ENCODE assay signal across 22 cellular contexts in the genomic region with DNA sequence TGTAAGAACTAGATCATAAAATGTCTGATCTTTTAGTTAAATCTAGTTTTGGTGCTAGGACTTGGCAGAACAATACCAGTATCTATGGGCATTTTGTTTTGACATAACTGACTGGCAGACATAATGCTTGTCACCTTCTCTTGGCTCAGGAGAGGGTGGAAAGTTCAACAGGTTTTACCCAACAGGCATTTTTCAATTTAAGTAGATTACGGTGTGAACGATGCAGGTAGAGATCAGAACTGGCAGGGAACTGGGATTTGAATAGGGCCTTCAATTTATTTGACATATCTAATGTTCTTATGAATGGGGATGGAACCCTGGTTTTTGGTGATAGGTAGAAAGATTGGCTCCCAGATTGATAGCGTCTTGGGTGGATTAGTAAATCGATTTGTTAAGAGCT.
DNase-seq lines count a peak whose midpoint lies in the region; ATAC-seq and TF ChIP-seq lines count a peak whose summit lies in the region.
"Had no signal": no experiment of that assay in that cellular context is flagged by ENCODE, and none has a peak within 500 bp of the region (broad histone marks: within the 10 kb centered on the region; RNA-seq: fewer than 3 reads in every experiment).

No MANE protein-coding gene starts in this region.

- peaks cover 3% of the 10 kb centered on the region for H3K27me3 Mint-ChIP-seq in endothelial cell (ENCODE audit: unreplicated experiment)
- H3K27me3 Mint-ChIP-seq in effector memory CD8-positive, alpha-beta T cell = no peaks in the 10 kb centered on the region
- H3K27me3 Mint-ChIP-seq: CD4-positive, alpha-beta memory T cell; CD4-positive, CD25-positive, alpha-beta regulatory T cell had no signal

- no peak overlapping the region for H3K4me3 ChIP-seq in HEK293 (ENCODE audit: low read depth, low read length)
- H3K4me3 ChIP-seq: BLaER1 had no signal

- POLR2A ChIA-PET in HEK293 (lab: Yijun Ruan, JAX) = no interaction called here

- no peak for TF ChIP-seq CTCF in HEK293 (tag by site-specific recombination; IDR thresholded peaks at IDR 0.05)
- TF ChIP-seq CTCF in endothelial cell (IDR thresholded peaks at IDR 0.05; ENCODE audit: unreplicated experiment) = no peak

- no peaks in the 10 kb centered on the region for H3K36me3 ChIP-seq in HEK293 (ENCODE audit: control insufficient read depth in 2 of 2, insufficient read depth in 1 of 2, low read length in 2 of 2)
- H3K36me3 ChIP-seq: BE2C, BLaER1 had no signal

- no peaks in the 10 kb centered on the region for H3K4me1 ChIP-seq in HEK293 (ENCODE audit: control insufficient read depth, insufficient read depth, low read length)
- H3K4me1 ChIP-seq: BE2C, BLaER1 had no signal

- CTCF ChIA-PET in HEK293 (lab: Yijun Ruan, JAX) = interaction anchor here (0.5 kb wide), 1 partner anchor 166 kb away, joined by 3 read pairs; no protein-coding TSS in a partner anchor

- H3K9me3 ChIP-seq in HEK293 (ENCODE audit: control insufficient read depth, insufficient read depth, low read depth, low read length) = no peaks in the 10 kb centered on the region
- H3K9me3 ChIP-seq: BE2C, BLaER1 had no signal

- peaks cover 29% of the 10 kb centered on the region for H3K4me1 Mint-ChIP-seq in endothelial cell (ENCODE audit: unreplicated experiment)
- no peaks in the 10 kb centered on the region for H3K4me1 Mint-ChIP-seq in effector memory CD8-positive, alpha-beta T cell (ENCODE audit: low read depth in 2 of 2)
- H3K4me1 Mint-ChIP-seq: CD14-positive monocyte; CD4-positive, alpha-beta memory T cell; CD4-positive, CD25-positive, alpha-beta regulatory T cell; CD8-positive, alpha-beta memory T cell had no signal

- no peaks in the 10 kb centered on the region for H3K9me3 Mint-ChIP-seq in endothelial cell (ENCODE audit: unreplicated experiment)
- H3K9me3 Mint-ChIP-seq in effector memory CD8-positive, alpha-beta T cell = peaks cover 0 to 4% of the 10 kb centered on the region in 2 donors

- DNase-seq in endothelial cell (ENCODE audit: low spot score) = no peak
- DNase-seq in HCEC 1CT = no peak
- no peak for DNase-seq in effector memory CD8-positive, alpha-beta T cell
- DNase-seq in NCI-H2107 (lab: John Stamatoyannopoulos, UW) = no peak
- DNase-seq: 8988T; ACHN; BE2C; C1 segment of cervical spinal cord; CD4-positive, alpha-beta memory T cell; CD4-positive, CD25-positive, alpha-beta regulatory T cell; CD8-positive, alpha-beta memory T cell; COR-L47; DMS 273 treated with DMSO at 0.1 percent for 48 hours; DMS153; DMS53; DMS79; DND-41; EL; GDM1 had no signal

- H3K27ac Mint-ChIP-seq in endothelial cell (ENCODE audit: unreplicated experiment) = peak overlapping the region; percentile 86
- H3K27ac Mint-ChIP-seq in effector memory CD8-positive, alpha-beta T cell = no peak overlapping the region
- H3K27ac Mint-ChIP-seq: CD14-positive monocyte; CD4-positive, alpha-beta memory T cell; CD4-positive, CD25-positive, alpha-beta regulatory T cell; CD8-positive, alpha-beta memory T cell had no signal

- peaks cover 7% of the 10 kb centered on the region for H3K36me3 Mint-ChIP-seq in endothelial cell (ENCODE audit: low read depth, unreplicated experiment)
- H3K36me3 Mint-ChIP-seq in effector memory CD8-positive, alpha-beta T cell (ENCODE audit: insufficient read depth) = no peaks in the 10 kb centered on the region
- H3K36me3 Mint-ChIP-seq: CD14-positive monocyte; CD4-positive, alpha-beta memory T cell; CD4-positive, CD25-positive, alpha-beta regulatory T cell; CD8-positive, alpha-beta memory T cell had no signal

- no peak for ATAC-seq in effector memory CD8-positive, alpha-beta T cell (replicated peaks)

- peak overlapping the region; percentile 60 for H3K4me3 Mint-ChIP-seq in endothelial cell (ENCODE audit: unreplicated experiment)
- no peak overlapping the region for H3K4me3 Mint-ChIP-seq in effector memory CD8-positive, alpha-beta T cell
- H3K4me3 Mint-ChIP-seq: CD14-positive monocyte; CD4-positive, alpha-beta memory T cell; CD4-positive, CD25-positive, alpha-beta regulatory T cell; CD8-positive, alpha-beta memory T cell had no signal

- H3K27ac ChIP-seq in HEK293 (ENCODE audit: extremely low read depth, low read depth, low read length) = no peak overlapping the region
- H3K27ac ChIP-seq: BLaER1 had no signal

TF ChIP-seq in HEK293, 187 proteins besides CTCF, POLR2A, EP300 and RAD21 (continues in another document):
- TF ChIP-seq GLI4 (tag by site-specific recombination; IDR thresholded peaks at IDR 0.05) = no peak
- no peak for TF ChIP-seq ZBTB8A (tag by site-specific recombination; IDR thresholded peaks at IDR 0.05)
- TF ChIP-seq KLF7 (tag by site-specific recombination; IDR thresholded peaks at IDR 0.05; ENCODE audit: borderline replicate concordance) = no peak
- TF ChIP-seq ZNF335 (tag by site-specific recombination; conservative IDR thresholded peaks at IDR 0.05) = no peak
- TF ChIP-seq ZNF610 (tag by site-specific recombination; IDR thresholded peaks at IDR 0.05; ENCODE audit: borderline replicate concordance) = no peak
- no peak for TF ChIP-seq KLF10 (tag by site-specific recombination; IDR thresholded peaks at IDR 0.05)
- peak; percentile 58 for TF ChIP-seq SCRT2 (tag by site-specific recombination; IDR thresholded peaks at IDR 0.05)
- TF ChIP-seq ZNF184 (tag by site-specific recombination; IDR thresholded peaks at IDR 0.05) = no peak
- TF ChIP-seq, protein P1, sequence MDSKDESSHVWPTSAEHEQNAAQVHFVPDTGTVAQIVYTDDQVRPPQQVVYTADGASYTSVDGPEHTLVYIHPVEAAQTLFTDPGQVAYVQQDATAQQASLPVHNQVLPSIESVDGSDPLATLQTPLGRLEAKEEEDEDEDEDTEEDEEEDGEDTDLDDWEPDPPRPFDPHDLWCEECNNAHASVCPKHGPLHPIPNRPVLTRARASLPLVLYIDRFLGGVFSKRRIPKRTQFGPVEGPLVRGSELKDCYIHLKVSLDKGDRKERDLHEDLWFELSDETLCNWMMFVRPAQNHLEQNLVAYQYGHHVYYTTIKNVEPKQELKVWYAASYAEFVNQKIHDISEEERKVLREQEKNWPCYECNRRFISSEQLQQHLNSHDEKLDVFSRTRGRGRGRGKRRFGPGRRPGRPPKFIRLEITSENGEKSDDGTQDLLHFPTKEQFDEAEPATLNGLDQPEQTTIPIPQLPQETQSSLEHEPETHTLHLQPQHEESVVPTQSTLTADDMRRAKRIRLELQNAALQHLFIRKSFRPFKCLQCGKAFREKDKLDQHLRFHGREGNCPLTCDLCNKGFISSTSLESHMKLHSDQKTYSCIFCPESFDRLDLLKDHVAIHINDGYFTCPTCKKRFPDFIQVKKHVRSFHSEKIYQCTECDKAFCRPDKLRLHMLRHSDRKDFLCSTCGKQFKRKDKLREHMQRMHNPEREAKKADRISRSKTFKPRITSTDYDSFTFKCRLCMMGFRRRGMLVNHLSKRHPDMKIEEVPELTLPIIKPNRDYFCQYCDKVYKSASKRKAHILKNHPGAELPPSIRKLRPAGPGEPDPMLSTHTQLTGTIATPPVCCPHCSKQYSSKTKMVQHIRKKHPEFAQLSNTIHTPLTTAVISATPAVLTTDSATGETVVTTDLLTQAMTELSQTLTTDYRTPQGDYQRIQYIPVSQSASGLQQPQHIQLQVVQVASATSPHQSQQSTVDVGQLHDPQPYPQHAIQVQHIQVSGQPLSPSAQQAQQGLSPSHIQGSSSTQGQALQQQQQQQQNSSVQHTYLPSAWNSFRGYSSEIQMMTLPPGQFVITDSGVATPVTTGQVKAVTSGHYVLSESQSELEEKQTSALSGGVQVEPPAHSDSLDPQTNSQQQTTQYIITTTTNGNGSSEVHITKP (tag by site-specific recombination; IDR thresholded peaks at IDR 0.05) = no peak
- TF ChIP-seq, protein P2, sequence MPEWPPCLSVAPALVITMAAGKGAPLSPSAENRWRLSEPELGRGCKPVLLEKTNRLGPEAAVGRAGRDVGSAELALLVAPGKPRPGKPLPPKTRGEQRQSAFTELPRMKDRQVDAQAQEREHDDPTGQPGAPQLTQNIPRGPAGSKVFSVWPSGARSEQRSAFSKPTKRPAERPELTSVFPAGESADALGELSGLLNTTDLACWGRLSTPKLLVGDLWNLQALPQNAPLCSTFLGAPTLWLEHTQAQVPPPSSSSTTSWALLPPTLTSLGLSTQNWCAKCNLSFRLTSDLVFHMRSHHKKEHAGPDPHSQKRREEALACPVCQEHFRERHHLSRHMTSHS (tag by site-specific recombination; IDR thresholded peaks at IDR 0.05) = no peak
- TF ChIP-seq ZBTB21 (tag by site-specific recombination; IDR thresholded peaks at IDR 0.05) = no peak
- no peak for TF ChIP-seq ZNF202 (tag by site-specific recombination; IDR thresholded peaks at IDR 0.05; ENCODE audit: borderline replicate concordance)
- TF ChIP-seq, protein P3, sequence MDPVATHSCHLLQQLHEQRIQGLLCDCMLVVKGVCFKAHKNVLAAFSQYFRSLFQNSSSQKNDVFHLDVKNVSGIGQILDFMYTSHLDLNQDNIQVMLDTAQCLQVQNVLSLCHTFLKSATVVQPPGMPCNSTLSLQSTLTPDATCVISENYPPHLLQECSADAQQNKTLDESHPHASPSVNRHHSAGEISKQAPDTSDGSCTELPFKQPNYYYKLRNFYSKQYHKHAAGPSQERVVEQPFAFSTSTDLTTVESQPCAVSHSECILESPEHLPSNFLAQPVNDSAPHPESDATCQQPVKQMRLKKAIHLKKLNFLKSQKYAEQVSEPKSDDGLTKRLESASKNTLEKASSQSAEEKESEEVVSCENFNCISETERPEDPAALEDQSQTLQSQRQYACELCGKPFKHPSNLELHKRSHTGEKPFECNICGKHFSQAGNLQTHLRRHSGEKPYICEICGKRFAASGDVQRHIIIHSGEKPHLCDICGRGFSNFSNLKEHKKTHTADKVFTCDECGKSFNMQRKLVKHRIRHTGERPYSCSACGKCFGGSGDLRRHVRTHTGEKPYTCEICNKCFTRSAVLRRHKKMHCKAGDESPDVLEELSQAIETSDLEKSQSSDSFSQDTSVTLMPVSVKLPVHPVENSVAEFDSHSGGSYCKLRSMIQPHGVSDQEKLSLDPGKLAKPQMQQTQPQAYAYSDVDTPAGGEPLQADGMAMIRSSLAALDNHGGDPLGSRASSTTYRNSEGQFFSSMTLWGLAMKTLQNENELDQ (tag by site-specific recombination; IDR thresholded peaks at IDR 0.05; ENCODE audit: low read depth) = no peak
- no peak for TF ChIP-seq KLF16 (tag by site-specific recombination; IDR thresholded peaks at IDR 0.05)
- TF ChIP-seq SP3 (tag by site-specific recombination; IDR thresholded peaks at IDR 0.05) = no peak
